Comparison of ENCODE assay signal across 26 cellular contexts in the genomic region with DNA sequence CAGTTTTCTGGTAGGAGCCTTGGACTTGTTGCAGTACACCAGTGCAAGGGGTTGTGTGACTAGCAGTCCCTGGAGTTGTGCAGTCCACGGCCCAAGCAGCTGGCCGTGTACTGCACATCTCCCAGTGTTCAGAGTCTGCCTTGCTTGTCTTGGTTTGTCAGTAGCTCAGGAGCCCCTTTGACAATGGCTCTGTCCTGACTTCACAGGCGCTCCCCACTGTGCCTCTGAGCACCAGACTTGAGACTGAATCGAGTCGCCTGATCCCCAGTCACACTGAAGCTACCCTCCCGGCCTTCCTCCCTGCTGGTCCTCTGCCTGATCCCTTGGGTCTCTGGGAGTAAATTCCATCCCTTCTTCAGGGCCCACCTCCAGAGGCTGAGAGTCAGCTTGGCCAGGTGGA.
"Had no signal": no experiment of that assay in that cellular context is flagged by ENCODE, and none has a peak within 500 bp of the region (broad histone marks: within the 10 kb centered on the region; RNA-seq: fewer than 3 reads in every experiment).

No MANE protein-coding gene starts in this region.

- H3K27ac ChIP-seq: ascending aorta, cardiac muscle cell, colonic mucosa, right atrium auricular region, transverse colon, VCaP had no signal

- DNase-seq: activated CD4-positive, alpha-beta T cell treated with anti-CD3 and anti-CD28 coated beads for 4 hours; activated CD4-positive, alpha-beta T cell treated with anti-CD3 and anti-CD28 coated beads, Interleukin-2, amount 50 U/mL, for 48 hours; activated CD8-positive, alpha-beta memory T cell treated with anti-CD3 and anti-CD28 coated beads for 24 hours; activated effector memory CD4-positive, alpha-beta T cell treated with anti-CD3 and anti-CD28 coated beads, Interleukin-2, amount 50 U/mL, for 16 hours; activated naive CD4-positive, alpha-beta T cell treated with anti-CD3 and anti-CD28 coated beads for 36 hours; activated naive CD8-positive, alpha-beta T cell treated with anti-CD3 and anti-CD28 coated beads, Interleukin-2, amount 10 ng/mL, durations not matched to agents 7 days and 5 days; cerebellar nuclear complex; colonic mucosa; foreskin fibroblast; heart left ventricle; nephron progenitor cell; stimulated activated CD4-positive, alpha-beta T cell treated with anti-CD3 and anti-CD28 coated beads, Interleukin-15, amount 100 ng/mL, for 24 hours; stimulated activated CD4-positive, alpha-beta T cell treated with anti-CD3 and anti-CD28 coated beads, Interleukin-2, amount 100 ng/mL, for 24 hours; stimulated activated naive CD4-positive, alpha-beta T cell; SW 1271; T-helper 9 cell; transverse colon had no signal

- H3K27me3 ChIP-seq: ascending aorta, cardiac muscle cell, colonic mucosa, heart left ventricle, right atrium auricular region, transverse colon had no signal

- H3K4me1 ChIP-seq: ascending aorta, colonic mucosa had no signal

- H3K9me3 Mint-ChIP-seq: activated naive CD4-positive, alpha-beta T cell treated with anti-CD3 and anti-CD28 coated beads for 36 hours had no signal

- H3K9me3 ChIP-seq: colonic mucosa, transverse colon had no signal

- ATAC-seq: esophagus mucosa, left lobe of liver had no signal

- H3K4me3 Mint-ChIP-seq: activated naive CD4-positive, alpha-beta T cell treated with anti-CD3 and anti-CD28 coated beads for 36 hours; activated naive CD8-positive, alpha-beta T cell treated with anti-CD3 and anti-CD28 coated beads, Interleukin-2, amount 10 ng/mL, durations not matched to agents 7 days and 5 days; brain; nephron progenitor cell; T-helper 1 cell treated with Interleukin-12 subunit alpha and Interleukin-12 subunit beta and Interleukin-4 antibody, amounts not matched to agents 30 μg/mL and 1 μg/mL, for 36 hours had no signal

- H3K36me3 ChIP-seq: ascending aorta, cardiac muscle cell, colonic mucosa, heart left ventricle, right atrium auricular region, transverse colon had no signal

- H3K27me3 Mint-ChIP-seq: activated naive CD8-positive, alpha-beta T cell treated with anti-CD3 and anti-CD28 coated beads, Interleukin-2, amount 10 ng/mL, durations not matched to agents 7 days and 5 days; brain had no signal

- H3K27ac Mint-ChIP-seq: activated naive CD4-positive, alpha-beta T cell treated with anti-CD3 and anti-CD28 coated beads for 36 hours; activated naive CD8-positive, alpha-beta T cell treated with anti-CD3 and anti-CD28 coated beads, Interleukin-2, amount 10 ng/mL, durations not matched to agents 7 days and 5 days; T-helper 1 cell treated with Interleukin-12 subunit alpha and Interleukin-12 subunit beta and Interleukin-4 antibody, amounts not matched to agents 30 μg/mL and 1 μg/mL, for 36 hours had no signal

- H3K4me3 ChIP-seq: ascending aorta, cardiac muscle cell, colonic mucosa, heart left ventricle, lung, right atrium auricular region, transverse colon had no signal
